19 cellular contexts compared by ENCODE assay signal in the genomic region with DNA sequence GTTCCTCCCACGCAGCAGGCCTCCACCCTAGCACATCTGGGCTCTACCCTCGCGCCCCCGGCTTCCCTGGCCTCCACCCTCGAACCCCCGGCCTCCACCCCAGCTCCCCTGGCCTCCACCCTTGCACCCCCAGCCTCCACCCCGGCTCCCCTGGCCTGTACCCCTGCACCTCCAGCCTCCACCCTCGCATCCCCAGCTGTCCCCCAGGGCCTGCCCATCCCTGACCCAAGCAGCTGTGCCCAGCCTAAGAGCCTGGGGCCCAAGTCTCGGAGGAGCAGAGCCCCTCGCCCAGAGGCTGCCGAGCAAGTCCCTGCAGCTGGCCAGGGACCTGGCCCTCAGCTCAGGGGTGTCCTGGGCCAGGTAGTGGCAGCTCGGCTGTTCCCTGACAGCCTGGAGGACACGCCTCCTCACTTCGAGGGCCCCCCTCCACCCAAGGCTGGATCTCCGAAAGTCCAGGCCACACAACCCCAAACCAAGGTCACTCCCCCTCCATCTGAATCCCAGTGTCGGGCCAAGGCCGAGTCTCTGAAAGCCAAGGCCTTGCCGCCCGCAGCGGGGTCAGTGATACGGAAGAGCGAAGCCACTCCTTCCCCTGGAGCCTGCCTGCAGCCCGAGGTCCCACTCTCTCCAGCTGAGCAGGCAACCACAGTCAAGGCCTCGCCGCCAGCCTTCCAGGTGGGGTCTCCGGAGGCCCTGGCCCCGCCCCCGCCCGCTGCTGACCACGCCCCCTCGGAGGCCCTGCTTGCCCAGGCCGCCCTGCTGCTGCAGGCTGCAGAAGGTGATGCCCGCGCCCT. TPM values are rescaled to one million over a fixed set of nuclear protein-coding genes. Genes with fewer than 3 reads are reported as not detected.
DNase-seq lines count a peak whose midpoint lies in the region; ATAC-seq, FAIRE-seq and TF ChIP-seq lines count a peak whose summit lies in the region.
"Had no signal": no experiment of that assay in that cellular context is flagged by ENCODE, and none has a peak within 500 bp of the region (broad histone marks: within the 10 kb centered on the region; RNA-seq: fewer than 3 reads in every experiment).

No MANE protein-coding gene starts in this region.

- H3K4me2 ChIP-seq in hepatocyte = no peak overlapping the region

- H3K36me3 ChIP-seq in hepatocyte (replicated peaks; ENCODE audit: insufficient read depth, low read depth) = no peaks in the 10 kb centered on the region

- no peaks in the 10 kb centered on the region for H4K20me1 ChIP-seq in hepatocyte (ENCODE audit: insufficient read depth, poor library complexity, severe bottlenecking)

- peaks cover 2% of the 10 kb centered on the region for H3K4me1 Mint-ChIP-seq in progenitor cell of endocrine pancreas (ENCODE audit: low read depth)
- H3K4me1 Mint-ChIP-seq: activated T-helper 17 cell treated with anti-CD3 and anti-CD28 coated beads, Interleukin-2, amount 50 U/mL, for 72 hours had no signal

- H3K27ac Mint-ChIP-seq in progenitor cell of endocrine pancreas = no peak overlapping the region
- H3K27ac Mint-ChIP-seq: activated T-helper 17 cell treated with anti-CD3 and anti-CD28 coated beads, Interleukin-2, amount 50 U/mL, for 72 hours had no signal

- no peak for ATAC-seq in GM18907 (IDR thresholded peaks at IDR 0.05; ENCODE audit: unreplicated experiment)
- ATAC-seq: activated T-helper 17 cell treated with anti-CD3 and anti-CD28 coated beads, Interleukin-2, amount 50 U/mL, for 72 hours had no signal

- no peak overlapping the region for H2AFZ ChIP-seq in hepatocyte

- in situ Hi-C loops in Caki2 (cut with HindIII; ENCODE audit: low pct_unique_long_range_greater_than_20kb, low sequenced_read_pairs) = no loop called here

- H3K36me3 Mint-ChIP-seq in progenitor cell of endocrine pancreas (ENCODE audit: insufficient read depth) = peaks cover 4% of the 10 kb centered on the region

- no peak for TF ChIP-seq POLR2A in GM12892 (IDR thresholded peaks at IDR 0.05; ENCODE audit: low read depth, low read length)

- H3K27ac ChIP-seq in hepatocyte = no peak overlapping the region
- H3K27ac ChIP-seq: C4-2B, Peyer's patch had no signal

- H3K4me3 Mint-ChIP-seq in progenitor cell of endocrine pancreas (ENCODE audit: low read depth) = no peak overlapping the region
- H3K4me3 Mint-ChIP-seq: activated T-helper 17 cell treated with anti-CD3 and anti-CD28 coated beads, Interleukin-2, amount 50 U/mL, for 72 hours had no signal

- no peaks in the 10 kb centered on the region for H3K9me3 Mint-ChIP-seq in progenitor cell of endocrine pancreas (ENCODE audit: low read depth)
- H3K9me3 Mint-ChIP-seq: activated T-helper 17 cell treated with anti-CD3 and anti-CD28 coated beads, Interleukin-2, amount 50 U/mL, for 72 hours had no signal

- peaks cover 2% of the 10 kb centered on the region for H3K27me3 Mint-ChIP-seq in progenitor cell of endocrine pancreas
- H3K27me3 Mint-ChIP-seq: activated T-helper 17 cell treated with anti-CD3 and anti-CD28 coated beads, Interleukin-2, amount 50 U/mL, for 72 hours had no signal

- DNase-seq in Caki2 (ENCODE audit: low read depth) = peak; percentile 85
- peak; percentile 31 for DNase-seq in NCI-H526 treated with DMSO at 0.1 percent for 48 hours (lab: John Stamatoyannopoulos, UW)
- peak; percentile 46 for DNase-seq in hepatocyte (ENCODE audit: low spot score)
- DNase-seq in progenitor cell of endocrine pancreas (ENCODE audit: low spot score, unreplicated experiment) = peak; percentile 63
- DNase-seq in GM12892 (ENCODE audit: insufficient read length) = no peak
- no peak for DNase-seq in COR-L47 (lab: John Stamatoyannopoulos, UW)
- no peak for DNase-seq in DMS53 (lab: John Stamatoyannopoulos, UW)
- DNase-seq: mammary epithelial cell; NCI-H1048; stimulated activated CD4-positive, alpha-beta T cell treated with anti-CD3 and anti-CD28 coated beads, Interleukin-1b, Interleukin-23, amount 100 ng/mL, for 48 hours; T-helper 9 cell had no signal

- H3K27me3 ChIP-seq in hepatocyte = no peaks in the 10 kb centered on the region
- H3K27me3 ChIP-seq: Peyer's patch had no signal

- H3K79me2 ChIP-seq in hepatocyte = no peaks in the 10 kb centered on the region

- WGBS in hepatocyte (ENCODE audit: low lambda C conversion rate, missing lambda C conversion rate) = 53% methylated on average over 30 of the region's 34 CpGs

- no peaks in the 10 kb centered on the region for H3K9me2 ChIP-seq in hepatocyte (replicated peaks; ENCODE audit: insufficient read depth)

- no peak overlapping the region for H3K4me3 ChIP-seq in hepatocyte
- H3K4me3 ChIP-seq: Peyer's patch had no signal

- H3K4me1 ChIP-seq in hepatocyte (ENCODE audit: insufficient read depth) = no peaks in the 10 kb centered on the region
- H3K4me1 ChIP-seq: Peyer's patch had no signal

- FAIRE-seq in GM12892 (lab: Jason Lieb, UNC) = no peak
- FAIRE-seq: bronchial epithelial cell, endothelial cell of umbilical vein, H54 had no signal

- no peaks in the 10 kb centered on the region for H3K9me3 ChIP-seq in hepatocyte (ENCODE audit: low read depth)
- H3K9me3 ChIP-seq: Peyer's patch had no signal

- TF ChIP-seq CTCF in hepatocyte (IDR thresholded peaks at IDR 0.05; ENCODE audit: poor library complexity) = no peak
- no peak for TF ChIP-seq CTCF in progenitor cell of endocrine pancreas (IDR thresholded peaks at IDR 0.05; ENCODE audit: unreplicated experiment)

RNA-seq across cellular contexts. Expression of gene ARHGAP33, which starts 7.9 kb away (rescaled TPM):
- 2.2 and 3.5 TPM in 2 replicates for total RNA-seq in Caki2 (2014; rRNA removed; shearing (Covaris generic); ENCODE audit: low replicate concordance)
- total RNA-seq in hepatocyte (0.84 and 6.7 TPM in 2 replicates), progenitor cell of endocrine pancreas (46.3 and 54.3 TPM in 2 replicates)
- 7.9 and 11.4 TPM in 2 replicates for polyA plus RNA-seq in hepatocyte
- polyA plus RNA-seq in GM12892 (2012; ENCODE audit: missing spikeins) = 20.7 TPM

RNA-seq across cellular contexts. Expression of gene PROSER3, which starts 9.5 kb away (rescaled TPM):
- 8.0 and 9.8 TPM in 2 replicates for total RNA-seq in Caki2 (2014; rRNA removed; shearing (Covaris generic); ENCODE audit: low replicate concordance)
- total RNA-seq in hepatocyte (3.7 and 12.2 TPM in 2 replicates), progenitor cell of endocrine pancreas (58.6 and 62.3 TPM in 2 replicates)
- 26.5 and 30.7 TPM in 2 replicates for polyA plus RNA-seq in hepatocyte
- 11.8 TPM for polyA plus RNA-seq in GM12892 (2012; ENCODE audit: missing spikeins)

RNA-seq across cellular contexts. Expression of gene HSPB6, which starts 10.7 kb away (rescaled TPM):
- not detected in 2 replicates for total RNA-seq in Caki2 (2014; rRNA removed; shearing (Covaris generic); ENCODE audit: low replicate concordance)
- total RNA-seq in hepatocyte (7.1 and 14.2 TPM in 2 replicates), progenitor cell of endocrine pancreas (0.33 TPM in 1 of 2 replicates, not detected in the other)
- polyA plus RNA-seq in hepatocyte = 235 and 240 TPM in 2 replicates
- polyA plus RNA-seq in GM12892 (2012; ENCODE audit: missing spikeins) = not detected
- total RNA-seq: activated T-helper 17 cell treated with anti-CD3 and anti-CD28 coated beads, Interleukin-2, amount 50 U/mL, for 72 hours; HT-29; mammary epithelial cell had no signal
- polyA plus RNA-seq: mammary epithelial cell had no signal

RNA-seq across cellular contexts. Expression of gene LIN37, which starts 19.1 kb away (rescaled TPM):
- 7.4 and 15.5 TPM in 2 replicates for total RNA-seq in Caki2 (2014; rRNA removed; shearing (Covaris generic); ENCODE audit: low replicate concordance)
- total RNA-seq in hepatocyte = 7.9 and 12.0 TPM in 2 replicates
- polyA plus RNA-seq in hepatocyte = 13.6 and 17.6 TPM in 2 replicates
- total RNA-seq in progenitor cell of endocrine pancreas = 12.7 and 13.1 TPM in 2 replicates
- 9.0 TPM for polyA plus RNA-seq in GM12892 (2012; ENCODE audit: missing spikeins)

RNA-seq across cellular contexts. Expression of gene PSENEN, which starts 22.0 kb away (rescaled TPM):
- 151 and 186 TPM in 2 replicates for total RNA-seq in Caki2 (2014; rRNA removed; shearing (Covaris generic); ENCODE audit: low replicate concordance)
- 24.8 and 39.1 TPM in 2 replicates for total RNA-seq in hepatocyte
- polyA plus RNA-seq in hepatocyte = 106 and 127 TPM in 2 replicates
- total RNA-seq in progenitor cell of endocrine pancreas = 81.4 and 83.8 TPM in 2 replicates
- polyA plus RNA-seq in GM12892 (2012; ENCODE audit: missing spikeins) = 41.4 TPM

Comparison
In these comparisons a context has a peak if more than half of its experiments do, and no peak if none do; other contexts are left out.
1. DNase-seq: peak in Caki2 (single experiment), NCI-H526 treated with DMSO at 0.1 percent for 48 hours (single experiment), hepatocyte (single experiment) and progenitor cell of endocrine pancreas (single experiment); none in GM12892 (single experiment), COR-L47 (single experiment) and DMS53 (single experiment).